In genomic region chr17:2238432-2239169, GRCh38 we compare ENCODE assay signal across 1 cellular context.
TF ChIP-seq lines count a peak whose summit lies in the region.

No MANE protein-coding gene starts in this region.

TF ChIP-seq in GM12878, 131 proteins besides CTCF, POLR2A, EP300 and RAD21 (continued from another document and continues in another):
- TF ChIP-seq, protein P1, sequence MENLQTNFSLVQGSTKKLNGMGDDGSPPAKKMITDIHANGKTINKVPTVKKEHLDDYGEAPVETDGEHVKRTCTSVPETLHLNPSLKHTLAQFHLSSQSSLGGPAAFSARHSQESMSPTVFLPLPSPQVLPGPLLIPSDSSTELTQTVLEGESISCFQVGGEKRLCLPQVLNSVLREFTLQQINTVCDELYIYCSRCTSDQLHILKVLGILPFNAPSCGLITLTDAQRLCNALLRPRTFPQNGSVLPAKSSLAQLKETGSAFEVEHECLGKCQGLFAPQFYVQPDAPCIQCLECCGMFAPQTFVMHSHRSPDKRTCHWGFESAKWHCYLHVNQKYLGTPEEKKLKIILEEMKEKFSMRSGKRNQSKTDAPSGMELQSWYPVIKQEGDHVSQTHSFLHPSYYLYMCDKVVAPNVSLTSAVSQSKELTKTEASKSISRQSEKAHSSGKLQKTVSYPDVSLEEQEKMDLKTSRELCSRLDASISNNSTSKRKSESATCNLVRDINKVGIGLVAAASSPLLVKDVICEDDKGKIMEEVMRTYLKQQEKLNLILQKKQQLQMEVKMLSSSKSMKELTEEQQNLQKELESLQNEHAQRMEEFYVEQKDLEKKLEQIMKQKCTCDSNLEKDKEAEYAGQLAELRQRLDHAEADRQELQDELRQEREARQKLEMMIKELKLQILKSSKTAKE (IDR thresholded peaks at IDR 0.05; ENCODE audit: low read depth, poor library complexity, severe bottlenecking): peak; percentile 72
- TF ChIP-seq IKZF2 (IDR thresholded peaks at IDR 0.05) (peak; percentile 65 to 75; a peak in 3 of 4 replicates), ZNF24 (IDR thresholded peaks at IDR 0.05) (0 out of 2 replicates have a peak, but pooled peaks have one; percentile 16), SMAD1 (IDR thresholded peaks at IDR 0.05; ENCODE audit: low read depth, partially characterized antibody) (no peak), PBX3 (IDR thresholded peaks at IDR 0.05; ENCODE audit: insufficient replicate concordance, low read depth, low read length) (no peak), CREB1 (IDR thresholded peaks at IDR 0.05; ENCODE audit: low read depth) (peak; percentile 43; the same call in 1 of the 2 replicates), ASH2L (IDR thresholded peaks at IDR 0.05; ENCODE audit: borderline replicate concordance, low read depth) (no peak), CHD4 (IDR thresholded peaks at IDR 0.05) (no peak), HDAC2 (IDR thresholded peaks at IDR 0.05) (no peak), POLR2AphosphoS2 (IDR thresholded peaks at IDR 0.05; ENCODE audit: low read depth, low read length) (no peak), MEF2B (IDR thresholded peaks at IDR 0.05; ENCODE audit: partially characterized antibody, poor library complexity, severe bottlenecking) (peak; percentile 49), ATF2 (IDR thresholded peaks at IDR 0.05; ENCODE audit: low read length) (peak; percentile 58), RAD51 (IDR thresholded peaks at IDR 0.05) (peak; percentile 95), NRF1 (conservative IDR thresholded peaks at IDR 0.05; ENCODE audit: low read depth, low read length) (no peak), NFYA (IDR thresholded peaks at IDR 0.05; ENCODE audit: borderline replicate concordance, low read depth, low read length) (no peak), JUND (IDR thresholded peaks at IDR 0.05; ENCODE audit: low read depth, low read length) (no peak), HDGF (IDR thresholded peaks at IDR 0.05) (no peak), KAT2A (conservative IDR thresholded peaks at IDR 0.05; ENCODE audit: control insufficient read depth, low read depth, low read length) (no peak), MYC (IDR thresholded peaks at IDR 0.05; ENCODE audit: insufficient read depth, insufficient read length, insufficient replicate concordance, low read length, severe bottlenecking) (no peak), ZNF687 (IDR thresholded peaks at IDR 0.05) (peak; percentile 98), E2F4 (IDR thresholded peaks at IDR 0.05; ENCODE audit: low read depth, low read length) (no peak), EZH2 (IDR thresholded peaks at IDR 0.05; ENCODE audit: borderline replicate concordance, control insufficient read depth, low read depth, low read length) (no peak), RBBP5 (conservative IDR thresholded peaks at IDR 0.05) (no peak), RELA (IDR thresholded peaks at IDR 0.05; ENCODE audit: borderline replicate concordance, partially characterized antibody) (no peak)
- TF ChIP-seq, protein P2, sequence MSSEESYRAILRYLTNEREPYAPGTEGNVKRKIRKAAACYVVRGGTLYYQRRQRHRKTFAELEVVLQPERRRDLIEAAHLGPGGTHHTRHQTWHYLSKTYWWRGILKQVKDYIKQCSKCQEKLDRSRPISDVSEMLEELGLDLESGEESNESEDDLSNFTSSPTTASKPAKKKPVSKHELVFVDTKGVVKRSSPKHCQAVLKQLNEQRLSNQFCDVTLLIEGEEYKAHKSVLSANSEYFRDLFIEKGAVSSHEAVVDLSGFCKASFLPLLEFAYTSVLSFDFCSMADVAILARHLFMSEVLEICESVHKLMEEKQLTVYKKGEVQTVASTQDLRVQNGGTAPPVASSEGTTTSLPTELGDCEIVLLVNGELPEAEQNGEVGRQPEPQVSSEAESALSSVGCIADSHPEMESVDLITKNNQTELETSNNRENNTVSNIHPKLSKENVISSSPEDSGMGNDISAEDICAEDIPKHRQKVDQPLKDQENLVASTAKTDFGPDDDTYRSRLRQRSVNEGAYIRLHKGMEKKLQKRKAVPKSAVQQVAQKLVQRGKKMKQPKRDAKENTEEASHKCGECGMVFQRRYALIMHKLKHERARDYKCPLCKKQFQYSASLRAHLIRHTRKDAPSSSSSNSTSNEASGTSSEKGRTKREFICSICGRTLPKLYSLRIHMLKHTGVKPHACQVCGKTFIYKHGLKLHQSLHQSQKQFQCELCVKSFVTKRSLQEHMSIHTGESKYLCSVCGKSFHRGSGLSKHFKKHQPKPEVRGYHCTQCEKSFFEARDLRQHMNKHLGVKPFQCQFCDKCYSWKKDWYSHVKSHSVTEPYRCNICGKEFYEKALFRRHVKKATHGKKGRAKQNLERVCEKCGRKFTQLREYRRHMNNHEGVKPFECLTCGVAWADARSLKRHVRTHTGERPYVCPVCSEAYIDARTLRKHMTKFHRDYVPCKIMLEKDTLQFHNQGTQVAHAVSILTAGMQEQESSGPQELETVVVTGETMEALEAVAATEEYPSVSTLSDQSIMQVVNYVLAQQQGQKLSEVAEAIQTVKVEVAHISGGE (CRISPR knock-in tag; IDR thresholded peaks at IDR 0.05): no peak
- TF ChIP-seq, protein P3, sequence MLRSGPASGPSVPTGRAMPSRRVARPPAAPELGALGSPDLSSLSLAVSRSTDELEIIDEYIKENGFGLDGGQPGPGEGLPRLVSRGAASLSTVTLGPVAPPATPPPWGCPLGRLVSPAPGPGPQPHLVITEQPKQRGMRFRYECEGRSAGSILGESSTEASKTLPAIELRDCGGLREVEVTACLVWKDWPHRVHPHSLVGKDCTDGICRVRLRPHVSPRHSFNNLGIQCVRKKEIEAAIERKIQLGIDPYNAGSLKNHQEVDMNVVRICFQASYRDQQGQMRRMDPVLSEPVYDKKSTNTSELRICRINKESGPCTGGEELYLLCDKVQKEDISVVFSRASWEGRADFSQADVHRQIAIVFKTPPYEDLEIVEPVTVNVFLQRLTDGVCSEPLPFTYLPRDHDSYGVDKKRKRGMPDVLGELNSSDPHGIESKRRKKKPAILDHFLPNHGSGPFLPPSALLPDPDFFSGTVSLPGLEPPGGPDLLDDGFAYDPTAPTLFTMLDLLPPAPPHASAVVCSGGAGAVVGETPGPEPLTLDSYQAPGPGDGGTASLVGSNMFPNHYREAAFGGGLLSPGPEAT (IDR thresholded peaks at IDR 0.05; ENCODE audit: low read depth): peak; percentile 55; the same call in 1 of the 2 replicates
- TF ChIP-seq, protein P4, sequence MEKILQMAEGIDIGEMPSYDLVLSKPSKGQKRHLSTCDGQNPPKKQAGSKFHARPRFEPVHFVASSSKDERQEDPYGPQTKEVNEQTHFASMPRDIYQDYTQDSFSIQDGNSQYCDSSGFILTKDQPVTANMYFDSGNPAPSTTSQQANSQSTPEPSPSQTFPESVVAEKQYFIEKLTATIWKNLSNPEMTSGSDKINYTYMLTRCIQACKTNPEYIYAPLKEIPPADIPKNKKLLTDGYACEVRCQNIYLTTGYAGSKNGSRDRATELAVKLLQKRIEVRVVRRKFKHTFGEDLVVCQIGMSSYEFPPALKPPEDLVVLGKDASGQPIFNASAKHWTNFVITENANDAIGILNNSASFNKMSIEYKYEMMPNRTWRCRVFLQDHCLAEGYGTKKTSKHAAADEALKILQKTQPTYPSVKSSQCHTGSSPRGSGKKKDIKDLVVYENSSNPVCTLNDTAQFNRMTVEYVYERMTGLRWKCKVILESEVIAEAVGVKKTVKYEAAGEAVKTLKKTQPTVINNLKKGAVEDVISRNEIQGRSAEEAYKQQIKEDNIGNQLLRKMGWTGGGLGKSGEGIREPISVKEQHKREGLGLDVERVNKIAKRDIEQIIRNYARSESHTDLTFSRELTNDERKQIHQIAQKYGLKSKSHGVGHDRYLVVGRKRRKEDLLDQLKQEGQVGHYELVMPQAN (conservative IDR thresholded peaks at IDR 0.05): no peak
- TF ChIP-seq, protein P5, sequence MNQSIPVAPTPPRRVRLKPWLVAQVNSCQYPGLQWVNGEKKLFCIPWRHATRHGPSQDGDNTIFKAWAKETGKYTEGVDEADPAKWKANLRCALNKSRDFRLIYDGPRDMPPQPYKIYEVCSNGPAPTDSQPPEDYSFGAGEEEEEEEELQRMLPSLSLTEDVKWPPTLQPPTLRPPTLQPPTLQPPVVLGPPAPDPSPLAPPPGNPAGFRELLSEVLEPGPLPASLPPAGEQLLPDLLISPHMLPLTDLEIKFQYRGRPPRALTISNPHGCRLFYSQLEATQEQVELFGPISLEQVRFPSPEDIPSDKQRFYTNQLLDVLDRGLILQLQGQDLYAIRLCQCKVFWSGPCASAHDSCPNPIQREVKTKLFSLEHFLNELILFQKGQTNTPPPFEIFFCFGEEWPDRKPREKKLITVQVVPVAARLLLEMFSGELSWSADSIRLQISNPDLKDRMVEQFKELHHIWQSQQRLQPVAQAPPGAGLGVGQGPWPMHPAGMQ (IDR thresholded peaks at IDR 0.05; ENCODE audit: borderline replicate concordance): no peak
- TF ChIP-seq, protein P6, sequence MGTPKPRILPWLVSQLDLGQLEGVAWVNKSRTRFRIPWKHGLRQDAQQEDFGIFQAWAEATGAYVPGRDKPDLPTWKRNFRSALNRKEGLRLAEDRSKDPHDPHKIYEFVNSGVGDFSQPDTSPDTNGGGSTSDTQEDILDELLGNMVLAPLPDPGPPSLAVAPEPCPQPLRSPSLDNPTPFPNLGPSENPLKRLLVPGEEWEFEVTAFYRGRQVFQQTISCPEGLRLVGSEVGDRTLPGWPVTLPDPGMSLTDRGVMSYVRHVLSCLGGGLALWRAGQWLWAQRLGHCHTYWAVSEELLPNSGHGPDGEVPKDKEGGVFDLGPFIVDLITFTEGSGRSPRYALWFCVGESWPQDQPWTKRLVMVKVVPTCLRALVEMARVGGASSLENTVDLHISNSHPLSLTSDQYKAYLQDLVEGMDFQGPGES (IDR thresholded peaks at IDR 0.05): no peak
- TF ChIP-seq, protein P7, sequence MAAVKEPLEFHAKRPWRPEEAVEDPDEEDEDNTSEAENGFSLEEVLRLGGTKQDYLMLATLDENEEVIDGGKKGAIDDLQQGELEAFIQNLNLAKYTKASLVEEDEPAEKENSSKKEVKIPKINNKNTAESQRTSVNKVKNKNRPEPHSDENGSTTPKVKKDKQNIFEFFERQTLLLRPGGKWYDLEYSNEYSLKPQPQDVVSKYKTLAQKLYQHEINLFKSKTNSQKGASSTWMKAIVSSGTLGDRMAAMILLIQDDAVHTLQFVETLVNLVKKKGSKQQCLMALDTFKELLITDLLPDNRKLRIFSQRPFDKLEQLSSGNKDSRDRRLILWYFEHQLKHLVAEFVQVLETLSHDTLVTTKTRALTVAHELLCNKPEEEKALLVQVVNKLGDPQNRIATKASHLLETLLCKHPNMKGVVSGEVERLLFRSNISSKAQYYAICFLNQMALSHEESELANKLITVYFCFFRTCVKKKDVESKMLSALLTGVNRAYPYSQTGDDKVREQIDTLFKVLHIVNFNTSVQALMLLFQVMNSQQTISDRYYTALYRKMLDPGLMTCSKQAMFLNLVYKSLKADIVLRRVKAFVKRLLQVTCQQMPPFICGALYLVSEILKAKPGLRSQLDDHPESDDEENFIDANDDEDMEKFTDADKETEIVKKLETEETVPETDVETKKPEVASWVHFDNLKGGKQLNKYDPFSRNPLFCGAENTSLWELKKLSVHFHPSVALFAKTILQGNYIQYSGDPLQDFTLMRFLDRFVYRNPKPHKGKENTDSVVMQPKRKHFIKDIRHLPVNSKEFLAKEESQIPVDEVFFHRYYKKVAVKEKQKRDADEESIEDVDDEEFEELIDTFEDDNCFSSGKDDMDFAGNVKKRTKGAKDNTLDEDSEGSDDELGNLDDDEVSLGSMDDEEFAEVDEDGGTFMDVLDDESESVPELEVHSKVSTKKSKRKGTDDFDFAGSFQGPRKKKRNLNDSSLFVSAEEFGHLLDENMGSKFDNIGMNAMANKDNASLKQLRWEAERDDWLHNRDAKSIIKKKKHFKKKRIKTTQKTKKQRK (IDR thresholded peaks at IDR 0.05; ENCODE audit: low read depth, low read length): no peak
